Comparison of ENCODE assay signal across 1 cellular context in the genomic region with DNA sequence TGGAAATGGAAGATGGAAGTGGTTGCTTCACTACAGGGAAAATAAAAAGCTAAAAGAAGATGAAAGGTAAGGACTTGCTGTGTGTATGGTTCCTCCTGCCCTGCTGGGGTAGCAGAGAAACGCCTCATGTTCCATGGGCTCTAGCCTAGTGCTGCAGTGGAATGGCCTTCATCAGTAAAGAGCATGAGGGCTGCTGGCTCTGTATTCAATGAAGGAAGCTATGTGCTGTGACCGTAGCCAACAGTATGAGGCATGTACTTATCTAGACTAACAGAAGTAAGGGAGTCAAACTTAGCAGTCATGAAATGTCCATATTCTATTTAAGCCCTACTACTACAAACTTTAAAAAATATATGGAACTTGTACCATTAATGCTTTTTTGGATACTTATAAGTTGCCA.
TF ChIP-seq lines count a peak whose summit lies in the region.

No MANE protein-coding gene starts in this region.

TF ChIP-seq in GM12878, 131 proteins besides CTCF, POLR2A, EP300 and RAD21:
- TF ChIP-seq ZNF592 (IDR thresholded peaks at IDR 0.05) (no peak), POU2F2 (IDR thresholded peaks at IDR 0.05; ENCODE audit: borderline replicate concordance, low read depth, low read length) (no peak), LARP7 (IDR thresholded peaks at IDR 0.05) (no peak)
